20 cellular contexts compared by ENCODE assay signal in genomic region chr10:113433711-113434110, GRCh38.
"Had no signal": no experiment of that assay in that cellular context is flagged by ENCODE, and none has a peak within 500 bp of the region (broad histone marks: within the 10 kb centered on the region; RNA-seq: fewer than 3 reads in every experiment).

No MANE protein-coding gene starts in this region.

- H3K4me3 ChIP-seq: esophagus muscularis mucosa, heart right ventricle, mucosa of descending colon, ovary, psoas muscle, skin epidermis, suprapubic skin, vagina had no signal

- H3K27ac ChIP-seq: esophagus muscularis mucosa, heart right ventricle, ovary, psoas muscle, skin epidermis, suprapubic skin, vagina had no signal

- FAIRE-seq: astrocyte, endothelial cell of umbilical vein, TTC549 had no signal

- H3K36me3 ChIP-seq: esophagus muscularis mucosa, heart right ventricle, ovary, suprapubic skin, vagina had no signal

- H3K4me1 ChIP-seq: esophagus muscularis mucosa, heart right ventricle, psoas muscle, suprapubic skin, vagina had no signal

- ATAC-seq: heart right ventricle; mucosa of descending colon; naive thymus-derived CD8-positive, alpha-beta T cell; psoas muscle; right cardiac atrium had no signal

- H3K9me3 ChIP-seq: mucosa of descending colon, ovary, psoas muscle, suprapubic skin, vagina had no signal

- DNase-seq: activated CD4-positive, alpha-beta T cell treated with anti-CD3 and anti-CD28 coated beads, Interleukin-2, amount 50 U/mL, for 48 hours; activated gamma-delta T cell; effector CD8-positive, alpha-beta T cell; heart right ventricle; immature natural killer cell; kidney glomerular epithelial cell; mesenchymal stem cell; mucosa of descending colon; naive thymus-derived CD8-positive, alpha-beta T cell; ovary; psoas muscle; right cardiac atrium; trophoblast cell had no signal

- H3K27me3 ChIP-seq: esophagus muscularis mucosa, ovary, vagina had no signal
